Comparison of ENCODE assay signal across 8 cellular contexts in genomic region chr3:124886168-124887051, GRCh38. TPM values are rescaled to one million over a fixed set of nuclear protein-coding genes. Genes with fewer than 3 reads are reported as not detected.
DNase-seq lines count a peak whose midpoint lies in the region; ATAC-seq, FAIRE-seq and TF ChIP-seq lines count a peak whose summit lies in the region.

No MANE protein-coding gene starts in this region.

- no peak for TF ChIP-seq CTCF in MM.1S (IDR thresholded peaks at IDR 0.05; ENCODE audit: low read length)

- no peaks in the 10 kb centered on the region for H3K36me3 Mint-ChIP-seq in activated T-cell treated with anti-CD3 and anti-CD28 coated beads, Interleukin-2, amount 50 U/mL, for 72 hours (ENCODE audit: insufficient read depth in 2 of 2)

- no peaks in the 10 kb centered on the region for H3K9me3 Mint-ChIP-seq in activated T-cell treated with anti-CD3 and anti-CD28 coated beads, Interleukin-2, amount 50 U/mL, for 72 hours

- H3K4me3 ChIP-seq in MM.1S (ENCODE audit: low read length) (peak overlapping the region; percentile 95), neuron (ENCODE audit: low read length) (peak overlapping the region; percentile 54)

- no peaks in the 10 kb centered on the region for H3K9me2 ChIP-seq in MM.1S (replicated peaks; ENCODE audit: insufficient read depth, low read length)

- DNase-seq in ELF-1 (ENCODE audit: low read depth, low spot score) (peak; percentile 76), MM.1S (peak; percentile 70), frontal cortex (ENCODE audit: low spot score in 2 of 2) (peak; percentile 44 to 62), urothelium cell line (ENCODE audit: low spot score) (peak; percentile 66), middle frontal gyrus (ENCODE audit: extremely low spot score, low spot score) (no peak)
- peak; percentile 45 to 54 for DNase-seq in activated T-cell treated with anti-CD3 and anti-CD28 coated beads, Interleukin-2, amount 50 U/mL, for 72 hours

- peaks cover 5% of the 10 kb centered on the region; the same call in 1 of the 2 replicates for H3F3A ChIP-seq in MM.1S (ENCODE audit: insufficient read depth, low read length)

- H3K27ac Mint-ChIP-seq in activated T-cell treated with anti-CD3 and anti-CD28 coated beads, Interleukin-2, amount 50 U/mL, for 72 hours = no peak overlapping the region

- H3K9me3 ChIP-seq in MM.1S (replicated peaks; ENCODE audit: insufficient read depth, low read length) (no peaks in the 10 kb centered on the region), neuron (ENCODE audit: low read length) (no peaks in the 10 kb centered on the region)

- no peaks in the 10 kb centered on the region; the same call in 1 of the 2 replicates for H4K20me1 ChIP-seq in MM.1S (ENCODE audit: insufficient read depth, low read length)

- H3K4me1 Mint-ChIP-seq in activated T-cell treated with anti-CD3 and anti-CD28 coated beads, Interleukin-2, amount 50 U/mL, for 72 hours (ENCODE audit: low read depth) = no peaks in the 10 kb centered on the region

- peak overlapping the region; percentile 49 to 55 for H3K4me3 Mint-ChIP-seq in activated T-cell treated with anti-CD3 and anti-CD28 coated beads, Interleukin-2, amount 50 U/mL, for 72 hours

- H3K27ac ChIP-seq in MM.1S (ENCODE audit: low read length) = peak overlapping the region; percentile 57; the same call in 1 of the 2 replicates

- peak overlapping the region; percentile 79 for H3K4me2 ChIP-seq in MM.1S (ENCODE audit: low read depth, low read length)

- H3K9ac ChIP-seq in MM.1S (ENCODE audit: low read length) = peak overlapping the region; percentile 76

- H3K27me3 ChIP-seq in MM.1S (replicated peaks; ENCODE audit: insufficient read depth, low read length) (no peaks in the 10 kb centered on the region), neuron (ENCODE audit: insufficient read depth, low read length) (peaks cover 23% of the 10 kb centered on the region)

- H2AFZ ChIP-seq in MM.1S (ENCODE audit: low read length) (peak overlapping the region; percentile 77), neuron (ENCODE audit: low read depth, low read length) (peak overlapping the region; percentile 97)

- H3K4me1 ChIP-seq in MM.1S (ENCODE audit: low read length) (0 out of 2 replicates have a peak, but pooled peaks cover 6% of the 10 kb centered on the region), neuron (ENCODE audit: insufficient read depth, low read length) (peaks cover 20% of the 10 kb centered on the region)

- ATAC-seq in GM21717 (IDR thresholded peaks at IDR 0.05; ENCODE audit: unreplicated experiment) = peak; percentile 37
- peak; percentile 72 to 76 for ATAC-seq in activated T-cell treated with anti-CD3 and anti-CD28 coated beads, Interleukin-2, amount 50 U/mL, for 72 hours (replicated peaks in 1 of 2)

- H3K27me3 Mint-ChIP-seq in activated T-cell treated with anti-CD3 and anti-CD28 coated beads, Interleukin-2, amount 50 U/mL, for 72 hours (ENCODE audit: low read depth) = peaks cover 64% of the 10 kb centered on the region

- FAIRE-seq in frontal cortex (lab: Jason Lieb, UNC) (no peak), urothelium cell line (lab: Jason Lieb, UNC) (no peak)

- peaks cover 48% of the 10 kb centered on the region for H3K79me2 ChIP-seq in MM.1S (ENCODE audit: low read length)

- H3K36me3 ChIP-seq in MM.1S (replicated peaks; ENCODE audit: insufficient read depth, low read length) (no peaks in the 10 kb centered on the region; the same call in 1 of the 2 replicates), neuron (ENCODE audit: insufficient read depth, low read length) (no peaks in the 10 kb centered on the region)

RNA-seq across cellular contexts. Expression of gene ITGB5, which starts 0.8 kb away (rescaled TPM):
- total RNA-seq in activated T-cell treated with anti-CD3 and anti-CD28 coated beads, Interleukin-2, amount 50 U/mL, for 72 hours = 1 to 10 TPM in 1 of 2 donors, under 1 TPM in 1; 0.65 to 1.6 TPM
- total RNA-seq in frontal cortex = 20.4 TPM

RNA-seq across cellular contexts. Expression of gene MUC13, which starts 48.1 kb away (rescaled TPM):
- total RNA-seq in activated T-cell treated with anti-CD3 and anti-CD28 coated beads, Interleukin-2, amount 50 U/mL, for 72 hours = not detected
- not detected for total RNA-seq in frontal cortex
